In the genomic region with DNA sequence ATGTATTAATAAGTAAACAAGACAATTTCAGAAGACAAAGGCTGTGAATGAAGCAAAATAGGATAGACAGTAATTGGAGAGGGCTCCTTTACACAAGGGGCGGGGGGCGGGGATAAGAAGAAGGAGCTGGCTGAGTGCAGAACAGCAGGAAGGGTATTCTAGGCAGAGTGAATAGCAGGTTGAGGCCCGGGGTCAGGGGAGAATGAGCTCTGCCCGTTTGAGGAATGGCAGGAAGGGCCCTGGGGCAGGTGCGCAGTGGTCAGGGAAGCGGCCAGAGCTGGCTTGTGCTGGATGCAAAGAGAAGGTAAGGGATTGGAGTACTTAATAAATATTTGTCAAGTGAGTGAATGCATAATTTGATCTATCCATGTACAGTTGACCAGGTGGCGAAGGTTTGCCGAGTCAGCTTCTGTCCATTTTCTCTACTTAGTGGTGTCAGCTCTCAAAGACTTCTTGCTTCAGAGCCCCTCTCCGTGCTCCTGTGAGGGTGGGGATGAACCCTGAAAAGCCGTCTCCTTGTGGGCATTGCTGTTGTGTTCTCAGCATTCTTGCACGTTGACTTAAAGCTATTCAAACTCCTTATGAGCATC, we compare ENCODE assay signal across 7 cellular contexts.
"Had no signal": no experiment of that assay in that cellular context is flagged by ENCODE, and none has a peak within 500 bp of the region (broad histone marks: within the 10 kb centered on the region; RNA-seq: fewer than 3 reads in every experiment).

No MANE protein-coding gene starts in this region.

- DNase-seq: cortex of kidney; effector memory CD4-positive, alpha-beta T cell; heart left ventricle; left ventricle myocardium inferior; ovary; stimulated activated CD4-positive, alpha-beta T cell treated with anti-CD3 and anti-CD28 coated beads, Interleukin-4, amount 100 ng/mL, for 24 hours; upper lobe of right lung had no signal
